Comparison of ENCODE assay signal across 17 cellular contexts in genomic region chr16:64412578-64413280, GRCh38.
A peak's percentile ranks its signal among the peaks of the same experiment; 100 is the strongest.
DNase-seq lines count a peak whose midpoint lies in the region; TF ChIP-seq lines count a peak whose summit lies in the region.
"Had no signal": no experiment of that assay in that cellular context is flagged by ENCODE, and none has a peak within 500 bp of the region (broad histone marks: within the 10 kb centered on the region; RNA-seq: fewer than 3 reads in every experiment).

No MANE protein-coding gene starts in this region.

- H3K9me3 Mint-ChIP-seq in activated T-helper 1 cell treated with anti-CD3 and anti-CD28 coated beads, Interleukin-12 subunit alpha, Interleukin-12 subunit beta, Interleukin-2, Interleukin-4 antibody, amounts not matched to agents 30 ng/mL and 10 ng/mL and 1 ng/mL, durations not matched to agents 14 hours and 24 hours and 36 hours: peaks cover 31% of the 10 kb centered on the region

- no peaks in the 10 kb centered on the region for H3K4me1 Mint-ChIP-seq in activated T-helper 1 cell treated with anti-CD3 and anti-CD28 coated beads, Interleukin-12 subunit alpha, Interleukin-12 subunit beta, Interleukin-2, Interleukin-4 antibody, amounts not matched to agents 30 ng/mL and 10 ng/mL and 1 ng/mL, durations not matched to agents 14 hours and 24 hours and 36 hours (ENCODE audit: low read depth)
- H3K4me1 Mint-ChIP-seq: activated naive CD8-positive, alpha-beta T cell treated with anti-CD3 and anti-CD28 coated beads for 36 hours; CD4-positive, CD25-positive, alpha-beta regulatory T cell; stimulated activated effector memory CD8-positive, alpha-beta T cell treated with anti-CD3 and anti-CD28 coated beads, Interleukin-12 subunit alpha, Interleukin-12 subunit beta, amount 100 ng/mL, for 72 hours had no signal

- H3K27me3 Mint-ChIP-seq in activated T-helper 1 cell treated with anti-CD3 and anti-CD28 coated beads, Interleukin-12 subunit alpha, Interleukin-12 subunit beta, Interleukin-2, Interleukin-4 antibody, amounts not matched to agents 30 ng/mL and 10 ng/mL and 1 ng/mL, durations not matched to agents 14 hours and 24 hours and 36 hours (ENCODE audit: insufficient read depth): no peaks in the 10 kb centered on the region
- H3K27me3 Mint-ChIP-seq: activated naive CD8-positive, alpha-beta T cell treated with anti-CD3 and anti-CD28 coated beads for 36 hours; CD4-positive, CD25-positive, alpha-beta regulatory T cell had no signal

- no peak overlapping the region for H3K27ac Mint-ChIP-seq in activated T-helper 1 cell treated with anti-CD3 and anti-CD28 coated beads, Interleukin-12 subunit alpha, Interleukin-12 subunit beta, Interleukin-2, Interleukin-4 antibody, amounts not matched to agents 30 ng/mL and 10 ng/mL and 1 ng/mL, durations not matched to agents 14 hours and 24 hours and 36 hours
- H3K27ac Mint-ChIP-seq: activated naive CD8-positive, alpha-beta T cell treated with anti-CD3 and anti-CD28 coated beads for 36 hours; CD4-positive, CD25-positive, alpha-beta regulatory T cell; stimulated activated effector memory CD8-positive, alpha-beta T cell treated with anti-CD3 and anti-CD28 coated beads, Interleukin-12 subunit alpha, Interleukin-12 subunit beta, amount 100 ng/mL, for 72 hours; T-helper 1 cell treated with Interleukin-12 subunit alpha and Interleukin-12 subunit beta and Interleukin-4 antibody, amounts not matched to agents 30 μg/mL and 1 μg/mL, for 36 hours had no signal

- no peak overlapping the region for H3K4me3 Mint-ChIP-seq in activated T-helper 1 cell treated with anti-CD3 and anti-CD28 coated beads, Interleukin-12 subunit alpha, Interleukin-12 subunit beta, Interleukin-2, Interleukin-4 antibody, amounts not matched to agents 30 ng/mL and 10 ng/mL and 1 ng/mL, durations not matched to agents 14 hours and 24 hours and 36 hours
- H3K4me3 Mint-ChIP-seq: activated naive CD8-positive, alpha-beta T cell treated with anti-CD3 and anti-CD28 coated beads for 36 hours; CD4-positive, CD25-positive, alpha-beta regulatory T cell; stimulated activated effector memory CD8-positive, alpha-beta T cell treated with anti-CD3 and anti-CD28 coated beads, Interleukin-12 subunit alpha, Interleukin-12 subunit beta, amount 100 ng/mL, for 72 hours; T-helper 1 cell treated with Interleukin-12 subunit alpha and Interleukin-12 subunit beta and Interleukin-4 antibody, amounts not matched to agents 30 μg/mL and 1 μg/mL, for 36 hours had no signal

- H3K36me3 Mint-ChIP-seq in activated T-helper 1 cell treated with anti-CD3 and anti-CD28 coated beads, Interleukin-12 subunit alpha, Interleukin-12 subunit beta, Interleukin-2, Interleukin-4 antibody, amounts not matched to agents 30 ng/mL and 10 ng/mL and 1 ng/mL, durations not matched to agents 14 hours and 24 hours and 36 hours (ENCODE audit: low read depth): no peaks in the 10 kb centered on the region
- H3K36me3 Mint-ChIP-seq: activated naive CD8-positive, alpha-beta T cell treated with anti-CD3 and anti-CD28 coated beads for 36 hours; CD4-positive, CD25-positive, alpha-beta regulatory T cell; stimulated activated effector memory CD8-positive, alpha-beta T cell treated with anti-CD3 and anti-CD28 coated beads, Interleukin-12 subunit alpha, Interleukin-12 subunit beta, amount 100 ng/mL, for 72 hours had no signal

- in situ Hi-C loops in GM13976 (cut with MboI; ENCODE audit: low sequenced_read_pairs, unreplicated experiment): no loop called here

- peak; percentile 51 for DNase-seq in HT1080 (ENCODE audit: low read depth)
- peak; percentile 68 for DNase-seq in astrocyte of the hippocampus (ENCODE audit: low read depth, low spot score)
- peak; percentile 18 for DNase-seq in glomerular visceral epithelial cell (ENCODE audit: extremely low spot score)
- DNase-seq in activated CD4-positive, alpha-beta T cell treated with anti-CD3 and anti-CD28 coated beads, Interleukin-2, amount 50 U/mL, for 4 hours: no peak
- no peak for DNase-seq in activated T-helper 1 cell treated with anti-CD3 and anti-CD28 coated beads, Interleukin-12 subunit alpha, Interleukin-12 subunit beta, Interleukin-2, Interleukin-4 antibody, amounts not matched to agents 30 ng/mL and 10 ng/mL and 1 ng/mL, durations not matched to agents 14 hours and 24 hours and 36 hours (ENCODE audit: low spot score)
- no peak for DNase-seq in GM13976 (ENCODE audit: low spot score)
- DNase-seq: activated naive CD8-positive, alpha-beta T cell treated with anti-CD3 and anti-CD28 coated beads for 36 hours; CD4-positive, CD25-positive, alpha-beta regulatory T cell; dermis blood vessel endothelial cell; gastrocnemius medialis; kidney; NCI-H524 treated with DMSO at 0.1 percent for 48 hours had no signal

- no peak for TF ChIP-seq CTCF in GM13976 (IDR thresholded peaks at IDR 0.05; ENCODE audit: borderline replicate concordance, control extremely low read depth, extremely low read depth, insufficient read depth, missing control alignments)

- intact Hi-C loops in activated T-helper 1 cell treated with anti-CD3 and anti-CD28 coated beads, Interleukin-12 subunit alpha, Interleukin-12 subunit beta, Interleukin-2, Interleukin-4 antibody, amounts not matched to agents 30 ng/mL and 10 ng/mL and 1 ng/mL, durations not matched to agents 14 hours and 24 hours and 36 hours (cut with micrococcal nuclease): no loop called here

- peak overlapping the region; percentile 13 for H3K27ac ChIP-seq in temporal lobe (ENCODE audit: low read depth, low read length)
- H3K27ac ChIP-seq: gastrocnemius medialis, psoas muscle, vagina had no signal

Comparison
In these comparisons a context has a peak if more than half of its experiments do, and no peak if none do; other contexts are left out.
1. DNase-seq: peak in HT1080 (single experiment), astrocyte of the hippocampus (single experiment) and glomerular visceral epithelial cell (single experiment); none in activated CD4-positive, alpha-beta T cell treated with anti-CD3 and anti-CD28 coated beads, Interleukin-2, amount 50 U/mL, for 4 hours (0 of 2), activated T-helper 1 cell treated with anti-CD3 and anti-CD28 coated beads, Interleukin-12 subunit alpha, Interleukin-12 subunit beta, Interleukin-2, Interleukin-4 antibody, amounts not matched to agents 30 ng/mL and 10 ng/mL and 1 ng/mL, durations not matched to agents 14 hours and 24 hours and 36 hours (single experiment) and GM13976 (single experiment).